1 cellular context compared by ENCODE assay signal in genomic region chr17:4143563-4144410, GRCh38.
TF ChIP-seq lines count a peak whose summit lies in the region.

No MANE protein-coding gene starts in this region.

TF ChIP-seq in WTC11, 78 proteins besides CTCF, POLR2A, EP300 and RAD21 (continued from another document):
- TF ChIP-seq, protein P1, sequence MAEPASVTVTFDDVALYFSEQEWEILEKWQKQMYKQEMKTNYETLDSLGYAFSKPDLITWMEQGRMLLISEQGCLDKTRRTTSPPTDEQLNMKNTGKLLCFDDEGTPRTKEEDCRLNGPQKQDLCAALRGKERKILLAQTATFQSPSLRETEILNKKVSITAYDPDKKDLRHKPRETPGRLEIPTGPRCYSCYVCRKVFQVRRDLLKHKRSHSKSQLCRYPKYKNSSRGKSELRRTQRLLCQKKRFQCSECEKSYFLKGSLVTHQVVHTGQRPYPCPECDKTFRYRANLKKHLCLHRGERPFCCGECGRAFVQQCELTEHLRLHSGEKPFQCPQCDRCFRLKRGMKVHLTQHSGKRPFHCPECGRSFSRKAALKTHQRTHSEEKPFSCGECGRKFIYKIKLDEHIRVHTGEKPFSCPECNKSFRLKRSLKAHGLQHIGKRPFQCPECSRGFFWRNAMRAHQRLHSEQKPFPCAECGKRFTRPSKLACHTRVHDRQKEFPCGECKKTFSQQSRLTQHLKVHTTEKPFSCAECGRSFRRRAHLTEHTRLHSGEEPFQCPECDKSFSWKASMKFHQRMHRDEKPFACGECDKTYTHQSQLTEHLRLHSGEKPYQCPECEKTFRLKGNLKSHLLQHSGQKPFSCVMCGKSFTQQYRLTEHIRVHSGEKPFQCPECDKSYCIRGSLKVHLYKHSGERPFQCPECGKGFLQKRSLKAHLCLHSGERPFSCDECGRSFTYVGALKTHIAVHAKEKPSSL (CRISPR knock-in tag; conservative IDR thresholded peaks at IDR 0.05) = no peak
- TF ChIP-seq GRHL2 (CRISPR knock-in tag; IDR thresholded peaks at IDR 0.05; ENCODE audit: insufficient replicate concordance, severe bottlenecking) (no peak), NR1H2 (CRISPR knock-in tag; IDR thresholded peaks at IDR 0.05) (no peak), NFATC4 (CRISPR knock-in tag; IDR thresholded peaks at IDR 0.05) (no peak), GABPB1 (CRISPR knock-in tag; IDR thresholded peaks at IDR 0.05) (no peak), SOX15 (CRISPR knock-in tag; IDR thresholded peaks at IDR 0.05) (no peak), ELF4 (CRISPR knock-in tag; IDR thresholded peaks at IDR 0.05; ENCODE audit: low read depth) (no peak), FOXP4 (CRISPR knock-in tag; IDR thresholded peaks at IDR 0.05) (no peak), AR (CRISPR knock-in tag; IDR thresholded peaks at IDR 0.05) (peak; percentile 63; the same call in 1 of the 2 replicates), STAT6 (CRISPR knock-in tag; conservative IDR thresholded peaks at IDR 0.05; ENCODE audit: low read depth) (no peak), USF1 (CRISPR knock-in tag; IDR thresholded peaks at IDR 0.05) (no peak; the same call in 1 of the 2 replicates), ZBTB21 (CRISPR knock-in tag; IDR thresholded peaks at IDR 0.05; ENCODE audit: borderline replicate concordance) (no peak), FOXJ3 (CRISPR knock-in tag; IDR thresholded peaks at IDR 0.05; ENCODE audit: borderline replicate concordance) (no peak), SMAD4 (CRISPR knock-in tag; IDR thresholded peaks at IDR 0.05) (no peak), CREB1 (CRISPR knock-in tag; IDR thresholded peaks at IDR 0.05) (no peak), TEAD1 (CRISPR knock-in tag; IDR thresholded peaks at IDR 0.05) (no peak), CREM (CRISPR knock-in tag; IDR thresholded peaks at IDR 0.05) (peak; percentile 94), ZNF232 (CRISPR knock-in tag; IDR thresholded peaks at IDR 0.05) (0 out of 2 replicates have a peak, but pooled peaks have one; percentile 41)
- TF ChIP-seq, protein P2, sequence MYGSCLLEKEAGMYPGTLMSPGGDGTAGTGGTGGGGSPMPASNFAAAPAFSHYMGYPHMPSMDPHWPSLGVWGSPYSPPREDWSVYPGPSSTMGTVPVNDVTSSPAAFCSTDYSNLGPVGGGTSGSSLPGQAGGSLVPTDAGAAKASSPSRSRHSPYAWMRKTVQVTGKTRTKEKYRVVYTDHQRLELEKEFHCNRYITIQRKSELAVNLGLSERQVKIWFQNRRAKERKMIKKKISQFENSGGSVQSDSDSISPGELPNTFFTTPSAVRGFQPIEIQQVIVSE (CRISPR knock-in tag; IDR thresholded peaks at IDR 0.05; ENCODE audit: borderline replicate concordance) = no peak
- TF ChIP-seq, protein P3, sequence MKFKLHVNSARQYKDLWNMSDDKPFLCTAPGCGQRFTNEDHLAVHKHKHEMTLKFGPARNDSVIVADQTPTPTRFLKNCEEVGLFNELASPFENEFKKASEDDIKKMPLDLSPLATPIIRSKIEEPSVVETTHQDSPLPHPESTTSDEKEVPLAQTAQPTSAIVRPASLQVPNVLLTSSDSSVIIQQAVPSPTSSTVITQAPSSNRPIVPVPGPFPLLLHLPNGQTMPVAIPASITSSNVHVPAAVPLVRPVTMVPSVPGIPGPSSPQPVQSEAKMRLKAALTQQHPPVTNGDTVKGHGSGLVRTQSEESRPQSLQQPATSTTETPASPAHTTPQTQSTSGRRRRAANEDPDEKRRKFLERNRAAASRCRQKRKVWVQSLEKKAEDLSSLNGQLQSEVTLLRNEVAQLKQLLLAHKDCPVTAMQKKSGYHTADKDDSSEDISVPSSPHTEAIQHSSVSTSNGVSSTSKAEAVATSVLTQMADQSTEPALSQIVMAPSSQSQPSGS (CRISPR knock-in tag; IDR thresholded peaks at IDR 0.05; ENCODE audit: borderline replicate concordance, low read depth) = no peak
- TF ChIP-seq, protein P4, sequence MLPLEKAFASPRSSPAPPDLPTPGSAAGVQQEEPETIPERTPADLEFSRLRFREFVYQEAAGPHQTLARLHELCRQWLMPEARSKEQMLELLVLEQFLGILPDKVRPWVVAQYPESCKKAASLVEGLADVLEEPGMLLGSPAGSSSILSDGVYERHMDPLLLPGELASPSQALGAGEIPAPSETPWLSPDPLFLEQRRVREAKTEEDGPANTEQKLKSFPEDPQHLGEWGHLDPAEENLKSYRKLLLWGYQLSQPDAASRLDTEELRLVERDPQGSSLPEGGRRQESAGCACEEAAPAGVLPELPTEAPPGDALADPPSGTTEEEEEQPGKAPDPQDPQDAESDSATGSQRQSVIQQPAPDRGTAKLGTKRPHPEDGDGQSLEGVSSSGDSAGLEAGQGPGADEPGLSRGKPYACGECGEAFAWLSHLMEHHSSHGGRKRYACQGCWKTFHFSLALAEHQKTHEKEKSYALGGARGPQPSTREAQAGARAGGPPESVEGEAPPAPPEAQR (CRISPR knock-in tag; IDR thresholded peaks at IDR 0.05) = no peak
- TF ChIP-seq, protein P5, sequence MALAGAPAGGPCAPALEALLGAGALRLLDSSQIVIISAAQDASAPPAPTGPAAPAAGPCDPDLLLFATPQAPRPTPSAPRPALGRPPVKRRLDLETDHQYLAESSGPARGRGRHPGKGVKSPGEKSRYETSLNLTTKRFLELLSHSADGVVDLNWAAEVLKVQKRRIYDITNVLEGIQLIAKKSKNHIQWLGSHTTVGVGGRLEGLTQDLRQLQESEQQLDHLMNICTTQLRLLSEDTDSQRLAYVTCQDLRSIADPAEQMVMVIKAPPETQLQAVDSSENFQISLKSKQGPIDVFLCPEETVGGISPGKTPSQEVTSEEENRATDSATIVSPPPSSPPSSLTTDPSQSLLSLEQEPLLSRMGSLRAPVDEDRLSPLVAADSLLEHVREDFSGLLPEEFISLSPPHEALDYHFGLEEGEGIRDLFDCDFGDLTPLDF (CRISPR knock-in tag; IDR thresholded peaks at IDR 0.05) = no peak
- TF ChIP-seq, protein P6, sequence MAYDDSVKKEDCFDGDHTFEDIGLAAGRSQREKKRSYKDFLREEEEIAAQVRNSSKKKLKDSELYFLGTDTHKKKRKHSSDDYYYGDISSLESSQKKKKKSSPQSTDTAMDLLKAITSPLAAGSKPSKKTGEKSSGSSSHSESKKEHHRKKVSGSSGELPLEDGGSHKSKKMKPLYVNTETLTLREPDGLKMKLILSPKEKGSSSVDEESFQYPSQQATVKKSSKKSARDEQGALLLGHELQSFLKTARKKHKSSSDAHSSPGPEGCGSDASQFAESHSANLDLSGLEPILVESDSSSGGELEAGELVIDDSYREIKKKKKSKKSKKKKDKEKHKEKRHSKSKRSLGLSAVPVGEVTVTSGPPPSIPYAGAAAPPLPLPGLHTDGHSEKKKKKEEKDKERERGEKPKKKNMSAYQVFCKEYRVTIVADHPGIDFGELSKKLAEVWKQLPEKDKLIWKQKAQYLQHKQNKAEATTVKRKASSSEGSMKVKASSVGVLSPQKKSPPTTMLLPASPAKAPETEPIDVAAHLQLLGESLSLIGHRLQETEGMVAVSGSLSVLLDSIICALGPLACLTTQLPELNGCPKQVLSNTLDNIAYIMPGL (CRISPR knock-in tag; IDR thresholded peaks at IDR 0.05) = 0 out of 2 replicates have a peak, but pooled peaks have one; percentile 26
- TF ChIP-seq, protein P7, sequence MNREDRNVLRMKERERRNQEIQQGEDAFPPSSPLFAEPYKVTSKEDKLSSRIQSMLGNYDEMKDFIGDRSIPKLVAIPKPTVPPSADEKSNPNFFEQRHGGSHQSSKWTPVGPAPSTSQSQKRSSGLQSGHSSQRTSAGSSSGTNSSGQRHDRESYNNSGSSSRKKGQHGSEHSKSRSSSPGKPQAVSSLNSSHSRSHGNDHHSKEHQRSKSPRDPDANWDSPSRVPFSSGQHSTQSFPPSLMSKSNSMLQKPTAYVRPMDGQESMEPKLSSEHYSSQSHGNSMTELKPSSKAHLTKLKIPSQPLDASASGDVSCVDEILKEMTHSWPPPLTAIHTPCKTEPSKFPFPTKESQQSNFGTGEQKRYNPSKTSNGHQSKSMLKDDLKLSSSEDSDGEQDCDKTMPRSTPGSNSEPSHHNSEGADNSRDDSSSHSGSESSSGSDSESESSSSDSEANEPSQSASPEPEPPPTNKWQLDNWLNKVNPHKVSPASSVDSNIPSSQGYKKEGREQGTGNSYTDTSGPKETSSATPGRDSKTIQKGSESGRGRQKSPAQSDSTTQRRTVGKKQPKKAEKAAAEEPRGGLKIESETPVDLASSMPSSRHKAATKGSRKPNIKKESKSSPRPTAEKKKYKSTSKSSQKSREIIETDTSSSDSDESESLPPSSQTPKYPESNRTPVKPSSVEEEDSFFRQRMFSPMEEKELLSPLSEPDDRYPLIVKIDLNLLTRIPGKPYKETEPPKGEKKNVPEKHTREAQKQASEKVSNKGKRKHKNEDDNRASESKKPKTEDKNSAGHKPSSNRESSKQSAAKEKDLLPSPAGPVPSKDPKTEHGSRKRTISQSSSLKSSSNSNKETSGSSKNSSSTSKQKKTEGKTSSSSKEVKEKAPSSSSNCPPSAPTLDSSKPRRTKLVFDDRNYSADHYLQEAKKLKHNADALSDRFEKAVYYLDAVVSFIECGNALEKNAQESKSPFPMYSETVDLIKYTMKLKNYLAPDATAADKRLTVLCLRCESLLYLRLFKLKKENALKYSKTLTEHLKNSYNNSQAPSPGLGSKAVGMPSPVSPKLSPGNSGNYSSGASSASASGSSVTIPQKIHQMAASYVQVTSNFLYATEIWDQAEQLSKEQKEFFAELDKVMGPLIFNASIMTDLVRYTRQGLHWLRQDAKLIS (CRISPR knock-in tag; IDR thresholded peaks at IDR 0.05; ENCODE audit: borderline replicate concordance) = no peak
